In genomic region chr5:38500861-38501260, GRCh38 we compare ENCODE assay signal across 15 cellular contexts. TPM values are rescaled to one million over a fixed set of nuclear protein-coding genes. Genes with fewer than 3 reads are reported as not detected.
DNase-seq lines count a peak whose midpoint lies in the region; TF ChIP-seq lines count a peak whose summit lies in the region.
"Had no signal": no experiment of that assay in that cellular context is flagged by ENCODE, and none has a peak within 500 bp of the region (broad histone marks: within the 10 kb centered on the region; RNA-seq: fewer than 3 reads in every experiment).

No MANE protein-coding gene starts in this region.

- no peaks in the 10 kb centered on the region for H3K27me3 ChIP-seq in Peyer's patch
- H3K27me3 ChIP-seq: upper lobe of left lung had no signal

- no peaks in the 10 kb centered on the region for H3K36me3 ChIP-seq in Peyer's patch

- H3K4me3 ChIP-seq in AG04449 (ENCODE audit: low read depth, low read length) (no peak overlapping the region), Peyer's patch (no peak overlapping the region)
- H3K4me3 ChIP-seq: upper lobe of left lung had no signal

- POLR2A ChIA-PET in AG04449 (lab: Yijun Ruan, JAX) = no interaction called here

- no peaks in the 10 kb centered on the region for H3K9me3 ChIP-seq in Peyer's patch
- H3K9me3 ChIP-seq: upper lobe of left lung had no signal

- TF ChIP-seq CTCF in AG04449 (IDR thresholded peaks at IDR 0.05; ENCODE audit: insufficient read depth, low read length, missing control alignments) (no peak), Peyer's patch (IDR thresholded peaks at IDR 0.05) (no peak)

- intact Hi-C loops in posterior vena cava (cut with DNase I) = no loop called here

- CTCF ChIA-PET in AG04449 (lab: Yijun Ruan, JAX) = interaction anchor here (1.0 to 1.4 kb wide), 3 partner anchors 9 to 59 kb away, joined by 3 to 5 read pairs (median 4); no protein-coding TSS in a partner anchor

- TF ChIP-seq POLR2A in Peyer's patch (IDR thresholded peaks at IDR 0.05) = no peak

- DNase-seq in AG04449 (ENCODE audit: low read depth, low spot score) = peak; percentile 5
- peak; percentile 80 for DNase-seq in HCEC 1CT
- DNase-seq in astrocyte of the hippocampus (ENCODE audit: low read depth, low spot score) = peak; percentile 37
- DNase-seq in islet precursor cell = peak; percentile 58
- DNase-seq in Peyer's patch = no peak
- no peak for DNase-seq in NCI-H1417 treated with DMSO at 0.1 percent for 48 hours (lab: John Stamatoyannopoulos, UW)
- no peak for DNase-seq in effector CD4-positive, alpha-beta T cell
- no peak for DNase-seq in posterior vena cava (ENCODE audit: low spot score)
- DNase-seq: activated CD4-positive, alpha-beta memory T cell treated with anti-CD3 and anti-CD28 coated beads, Interleukin-2, amount 10 ng/mL, durations not matched to agents 7 days and 5 days; activated effector memory CD4-positive, alpha-beta T cell treated with anti-CD3 and anti-CD28 coated beads, Interleukin-2, amount 50 U/mL, for 16 hours; H9; NCI-H1105; NCI-H510A; upper lobe of left lung had no signal

- H3K27ac ChIP-seq in Peyer's patch = no peak overlapping the region
- H3K27ac ChIP-seq: upper lobe of left lung had no signal

- no peaks in the 10 kb centered on the region for H3K4me1 ChIP-seq in Peyer's patch
- H3K4me1 ChIP-seq: upper lobe of left lung had no signal

RNA-seq across cellular contexts. Expression of gene LIFR, which starts 55.6 kb away (rescaled TPM):
- total RNA-seq in Peyer's patch (10 to 100 TPM; 10.7 to 98.2 (median 19.9) TPM), posterior vena cava (10 to 100 TPM; 75.0 to 80.4 TPM)
- total RNA-seq: B cell had no signal

Comparison
In these comparisons a context has a peak if more than half of its experiments do, and no peak if none do; other contexts are left out.
1. DNase-seq: peak in AG04449 (single experiment), HCEC 1CT (single experiment), astrocyte of the hippocampus (single experiment) and islet precursor cell (single experiment); none in Peyer's patch (0 of 3), NCI-H1417 treated with DMSO at 0.1 percent for 48 hours (single experiment), effector CD4-positive, alpha-beta T cell (single experiment) and posterior vena cava (single experiment).